ENCODE assay signal across 17 cellular contexts in genomic region chr14:68336165-68336564, GRCh38.
DNase-seq lines count a peak whose midpoint lies in the region; ATAC-seq, FAIRE-seq and TF ChIP-seq lines count a peak whose summit lies in the region.
"Had no signal": no experiment of that assay in that cellular context is flagged by ENCODE, and none has a peak within 500 bp of the region (broad histone marks: within the 10 kb centered on the region; RNA-seq: fewer than 3 reads in every experiment).

No MANE protein-coding gene starts in this region.

- no peak overlapping the region for H3K4me3 Mint-ChIP-seq in activated T-helper 17 cell treated with anti-CD3 and anti-CD28 coated beads, Interleukin-2, amount 50 U/mL, for 72 hours
- H3K4me3 Mint-ChIP-seq in nephron = no peak overlapping the region
- H3K4me3 Mint-ChIP-seq: CD4-positive, CD25-positive, alpha-beta regulatory T cell; CD8-positive, alpha-beta T cell; GM23338; H9 had no signal

- no peak for DNase-seq in GM18507 (ENCODE audit: extremely low spot score, insufficient read length, low read depth)
- no peak for DNase-seq in NCI-H1417 (lab: John Stamatoyannopoulos, UW)
- no peak for DNase-seq in ascending aorta (ENCODE audit: low spot score in 2 of 2)
- DNase-seq in NCI-H446 treated with DMSO at 0.1 percent for 48 hours (lab: John Stamatoyannopoulos, UW) = no peak
- DNase-seq: Caco-2; CD4-positive, CD25-positive, alpha-beta regulatory T cell; CD8-positive, alpha-beta T cell; DMS153; DND-41; H9 had no signal

- no peaks in the 10 kb centered on the region for H3K36me3 Mint-ChIP-seq in activated T-helper 17 cell treated with anti-CD3 and anti-CD28 coated beads, Interleukin-2, amount 50 U/mL, for 72 hours (ENCODE audit: low read depth)
- H3K36me3 Mint-ChIP-seq in nephron (ENCODE audit: low read depth) = no peaks in the 10 kb centered on the region
- H3K36me3 Mint-ChIP-seq: CD8-positive, alpha-beta T cell had no signal

- peak; percentile 47 for ATAC-seq in activated T-helper 17 cell treated with anti-CD3 and anti-CD28 coated beads, Interleukin-2, amount 50 U/mL, for 72 hours (replicated peaks)
- ATAC-seq: CD8-positive, alpha-beta T cell; GM23338; HCT116 had no signal

- H3K4me1 Mint-ChIP-seq in activated T-helper 17 cell treated with anti-CD3 and anti-CD28 coated beads, Interleukin-2, amount 50 U/mL, for 72 hours = peaks cover 3% of the 10 kb centered on the region
- H3K4me1 Mint-ChIP-seq in nephron = peaks cover 21% of the 10 kb centered on the region

- peaks cover 33 to 78% (median 60%) of the 10 kb centered on the region in 10 experiments for H3K4me1 ChIP-seq in BLaER1 treated with 17β-estradiol and CSF1 and Interleukin-3, amounts not matched to agents 10 nM and 100 nM
- peaks cover 0 to 3% of the 10 kb centered on the region in 2 donors for H3K4me1 ChIP-seq in ascending aorta
- H3K4me1 ChIP-seq: Caco-2 had no signal

- H3K27ac Mint-ChIP-seq in activated T-helper 17 cell treated with anti-CD3 and anti-CD28 coated beads, Interleukin-2, amount 50 U/mL, for 72 hours = no peak overlapping the region
- peak overlapping the region in 2 of 3 experiments; percentile 22 to 68 for H3K27ac Mint-ChIP-seq in nephron
- H3K27ac Mint-ChIP-seq: CD4-positive, CD25-positive, alpha-beta regulatory T cell; CD8-positive, alpha-beta T cell; GM23338 had no signal

- H3K27me3 Mint-ChIP-seq in activated T-helper 17 cell treated with anti-CD3 and anti-CD28 coated beads, Interleukin-2, amount 50 U/mL, for 72 hours = no peaks in the 10 kb centered on the region
- H3K27me3 Mint-ChIP-seq in nephron (ENCODE audit: low read depth) = no peaks in the 10 kb centered on the region
- H3K27me3 Mint-ChIP-seq: CD4-positive, CD25-positive, alpha-beta regulatory T cell had no signal

- no peak overlapping the region for H3K4me3 ChIP-seq in BLaER1 treated with 17β-estradiol and CSF1 and Interleukin-3, amounts not matched to agents 10 nM and 100 nM
- no peak overlapping the region for H3K4me3 ChIP-seq in ascending aorta
- H3K4me3 ChIP-seq: GM23338 had no signal

- no peaks in the 10 kb centered on the region for H3K9me3 Mint-ChIP-seq in activated T-helper 17 cell treated with anti-CD3 and anti-CD28 coated beads, Interleukin-2, amount 50 U/mL, for 72 hours
- no peaks in the 10 kb centered on the region for H3K9me3 Mint-ChIP-seq in nephron
- H3K9me3 Mint-ChIP-seq: CD4-positive, CD25-positive, alpha-beta regulatory T cell; CD8-positive, alpha-beta T cell; GM23338; H9 had no signal

- intact Hi-C loops in ascending aorta (cut with DNase I) = no loop called here

- H3K27me3 ChIP-seq in BLaER1 treated with 17β-estradiol and CSF1 and Interleukin-3, amounts not matched to agents 10 nM and 100 nM = no peaks in the 10 kb centered on the region
- no peaks in the 10 kb centered on the region for H3K27me3 ChIP-seq in ascending aorta

- H3K4me2 ChIP-seq in BLaER1 treated with 17β-estradiol and CSF1 and Interleukin-3, amounts not matched to agents 10 nM and 100 nM = peak overlapping the region in 10 of 11 experiments; percentile 65 to 87 (median 74); a peak in 15 of 22 replicates
- H3K4me2 ChIP-seq: GM23338 had no signal

- TF ChIP-seq CTCF in nephron (IDR thresholded peaks at IDR 0.05; ENCODE audit: unreplicated experiment in 3 of 3) = no peak
- TF ChIP-seq CTCF in ascending aorta (IDR thresholded peaks at IDR 0.05) = no peak

- peaks cover 0 to 15% (median 7%) of the 10 kb centered on the region in 11 experiments; a peak in 10 of 22 replicates for H3K9me3 ChIP-seq in BLaER1 treated with 17β-estradiol and CSF1 and Interleukin-3, amounts not matched to agents 10 nM and 100 nM (replicated peaks in 1 of 11)
- H3K9me3 ChIP-seq in ascending aorta = no peaks in the 10 kb centered on the region
- H3K9me3 ChIP-seq: Caco-2 had no signal

- H3K36me3 ChIP-seq in BLaER1 treated with 17β-estradiol and CSF1 and Interleukin-3, amounts not matched to agents 10 nM and 100 nM = no peaks in the 10 kb centered on the region
- no peaks in the 10 kb centered on the region for H3K36me3 ChIP-seq in ascending aorta

- H3K9ac ChIP-seq in BLaER1 treated with 17β-estradiol and CSF1 and Interleukin-3, amounts not matched to agents 10 nM and 100 nM = no peak overlapping the region

- peak; percentile 56 for FAIRE-seq in GM18507 (lab: Jason Lieb, UNC)
- FAIRE-seq: G401.6 had no signal

- H3K27ac ChIP-seq in BLaER1 treated with 17β-estradiol and CSF1 and Interleukin-3, amounts not matched to agents 10 nM and 100 nM = peak overlapping the region in 3 of 11 experiments; percentile 28 to 65 (median 49); a peak in 1 of 22 replicates
- H3K27ac ChIP-seq in ascending aorta = no peak overlapping the region
- H3K27ac ChIP-seq: C4-2B had no signal

- H4K20me1 ChIP-seq in BLaER1 treated with 17β-estradiol and CSF1 and Interleukin-3, amounts not matched to agents 10 nM and 100 nM = no peaks in the 10 kb centered on the region
